Comparison of ENCODE assay signal across 33 cellular contexts in genomic region chr4:145388043-145388442, GRCh38.
A peak's percentile ranks its signal among the peaks of the same experiment; 100 is the strongest.
DNase-seq lines count a peak whose midpoint lies in the region; ATAC-seq, FAIRE-seq and TF ChIP-seq lines count a peak whose summit lies in the region.
"Had no signal": no experiment of that assay in that cellular context is flagged by ENCODE, and none has a peak within 500 bp of the region (broad histone marks: within the 10 kb centered on the region; RNA-seq: fewer than 3 reads in every experiment).

No MANE protein-coding gene starts in this region.

- no peaks in the 10 kb centered on the region for H3K4me1 ChIP-seq in upper lobe of left lung
- H3K4me1 ChIP-seq: breast epithelium, heart left ventricle, suprapubic skin, upper lobe of right lung had no signal

- H3K27me3 ChIP-seq in bronchial epithelial cell (ENCODE audit: control insufficient read depth, insufficient read depth, low read length) (no peaks in the 10 kb centered on the region), upper lobe of left lung (no peaks in the 10 kb centered on the region)
- H3K27me3 ChIP-seq: breast epithelium, heart left ventricle, suprapubic skin, upper lobe of right lung had no signal

- H3K36me3 ChIP-seq in bronchial epithelial cell (ENCODE audit: control insufficient read depth, insufficient read depth, low read length) (no peaks in the 10 kb centered on the region), upper lobe of left lung (no peaks in the 10 kb centered on the region)
- H3K36me3 ChIP-seq: breast epithelium, heart left ventricle, suprapubic skin, upper lobe of right lung had no signal

- no peak for ATAC-seq in upper lobe of left lung (ENCODE audit: low FRiP score in 2 of 2)
- ATAC-seq: upper lobe of right lung had no signal

- TF ChIP-seq CTCF in bronchial epithelial cell (IDR thresholded peaks at IDR 0.05; ENCODE audit: insufficient read depth, low read length, severe bottlenecking), result no peak
- no peak for TF ChIP-seq CTCF in upper lobe of left lung (IDR thresholded peaks at IDR 0.05)
- no peak for TF ChIP-seq CTCF in lower leg skin (IDR thresholded peaks at IDR 0.05)

- TF ChIP-seq EP300 in upper lobe of left lung (IDR thresholded peaks at IDR 0.05), result no peak

- 14 to 18% methylated on average over 3 of the region's 3 CpGs for WGBS in upper lobe of left lung, 2 donors
- 28% methylated on average over 3 of the region's 3 CpGs for WGBS in lower leg skin, 2 donors

- H3K27ac ChIP-seq in upper lobe of left lung, result no peak overlapping the region
- H3K27ac ChIP-seq: breast epithelium, GM23248, heart left ventricle, RWPE1, skin epidermis, suprapubic skin, upper lobe of right lung had no signal

- TF ChIP-seq POLR2A in upper lobe of left lung (IDR thresholded peaks at IDR 0.05) (no peak), lower leg skin (IDR thresholded peaks at IDR 0.05) (no peak)

- intact Hi-C loops in lower leg skin (cut with DNase I; ENCODE audit: low total_unique reads), result no loop called here

- DNase-seq in SKM-1 treated with dmso at 0.1 percent for 144 hours (lab: John Stamatoyannopoulos, UW; ENCODE audit: unreplicated experiment), result peak; percentile 25
- DNase-seq in SKM-1 (lab: John Stamatoyannopoulos, UW; ENCODE audit: unreplicated experiment), result no peak
- DNase-seq in bronchial epithelial cell (ENCODE audit: low read depth), result peak; percentile 52
- DNase-seq in left kidney (ENCODE audit: low read depth, low spot score), result peak; percentile 34
- DNase-seq in upper lobe of left lung, result no peak
- DNase-seq in C1 segment of cervical spinal cord (lab: John Stamatoyannopoulos, UW), result no peak
- no peak for DNase-seq in lower leg skin (ENCODE audit: low spot score in 2 of 2)
- no peak for DNase-seq in HUDEP-2 (lab: John Stamatoyannopoulos, UW; ENCODE audit: unreplicated experiment in 76 of 76)
- DNase-seq: 8988T; activated CD4-positive, alpha-beta memory T cell treated with anti-CD3 and anti-CD28 coated beads for 36 hours; activated CD4-positive, CD25-positive, alpha-beta regulatory T cell treated with anti-CD3 and anti-CD28 coated beads, Interleukin-2, amount 50 U/mL, for 72 hours; activated CD8-positive, alpha-beta memory T cell treated with anti-CD3 and anti-CD28 coated beads, Interleukin-2, amount 50 U/mL, for 48 hours; activated naive CD4-positive, alpha-beta T cell treated with Interleukin-2 at 50 U/mL for 16 hours; amniotic stem cell; DND-41; effector CD4-positive, alpha-beta T cell; erythroblast; GM23248; heart left ventricle; mammary epithelial cell; NCI-H1092; NCI-H1694 treated with DMSO at 0.1 percent for 48 hours; NCI-H2171; NCI-H510A treated with DMSO at 0.1 percent for 48 hours; nephron progenitor cell; stimulated activated naive CD4-positive, alpha-beta T cell treated with Interleukin-2 at 50 U/mL for 16 hours; T-helper 2 cell; upper lobe of right lung had no signal

- no peaks in the 10 kb centered on the region for H3K9me3 ChIP-seq in upper lobe of left lung
- H3K9me3 ChIP-seq: suprapubic skin, upper lobe of right lung had no signal

- no peak for FAIRE-seq in bronchial epithelial cell (lab: Jason Lieb, UNC)
- FAIRE-seq: keratinocyte had no signal

- H3K4me3 ChIP-seq in bronchial epithelial cell (ENCODE audit: low read depth, low read length) (no peak overlapping the region), upper lobe of left lung (no peak overlapping the region), lower leg skin (ENCODE audit: low read depth, poor library complexity, severe bottlenecking) (no peak overlapping the region)
- H3K4me3 ChIP-seq: breast epithelium, GM23248, heart left ventricle, skin epidermis, suprapubic skin, upper lobe of right lung had no signal

Comparison
In these comparisons a context has a peak if more than half of its experiments do, and no peak if none do; other contexts are left out.
1. DNase-seq: peak in SKM-1 treated with dmso at 0.1 percent for 144 hours (single experiment), bronchial epithelial cell (single experiment) and left kidney (single experiment); none in SKM-1 (single experiment), upper lobe of left lung (0 of 2), C1 segment of cervical spinal cord (0 of 14), lower leg skin (0 of 2) and HUDEP-2 (0 of 76).